22 cellular contexts compared by ENCODE assay signal in genomic region chr9:96498796-96499195, GRCh38.
"Had no signal": no experiment of that assay in that cellular context is flagged by ENCODE, and none has a peak within 500 bp of the region (broad histone marks: within the 10 kb centered on the region; RNA-seq: fewer than 3 reads in every experiment).

No MANE protein-coding gene starts in this region.

- DNase-seq: activated CD4-positive, alpha-beta T cell treated with anti-CD3 and anti-CD28 coated beads, Interleukin-2, amount 50 U/mL, for 1 hour; activated CD8-positive, alpha-beta T cell treated with anti-CD3 and anti-CD28 coated beads, Interleukin-2, amount 10 ng/mL, durations not matched to agents 7 days and 5 days; activated gamma-delta T cell treated with Interleukin-2 at 50 U/mL for 16 hours; aorta; brain microvascular endothelial cell; colonic mucosa; heart left ventricle; lower lobe of right lung; naive B cell; sigmoid colon; stimulated activated CD4-positive, alpha-beta T cell treated with anti-CD3 and anti-CD28 coated beads, Interleukin-15, amount 100 ng/mL, for 24 hours; stimulated activated CD8-positive, alpha-beta memory T cell treated with anti-CD3 and anti-CD28 coated beads, Interleukin-4, amount 100 ng/mL, for 48 hours; stimulated activated naive CD4-positive, alpha-beta T cell had no signal

- H3K27me3 Mint-ChIP-seq: activated naive CD4-positive, alpha-beta T cell treated with anti-CD3 and anti-CD28 coated beads, Interleukin-2, amount 50 U/mL, for 24 hours; central memory CD8-positive, alpha-beta T cell had no signal

- H3K9me3 Mint-ChIP-seq: activated naive CD4-positive, alpha-beta T cell treated with anti-CD3 and anti-CD28 coated beads, Interleukin-2, amount 50 U/mL, for 24 hours; central memory CD8-positive, alpha-beta T cell; naive B cell; neural crest cell had no signal

- H3K27ac Mint-ChIP-seq: activated CD8-positive, alpha-beta T cell treated with anti-CD3 and anti-CD28 coated beads, Interleukin-2, amount 10 ng/mL, durations not matched to agents 7 days and 5 days; activated naive CD4-positive, alpha-beta T cell treated with anti-CD3 and anti-CD28 coated beads, Interleukin-2, amount 50 U/mL, for 24 hours had no signal

- H3K4me2 ChIP-seq: smooth muscle cell had no signal

- H3K4me1 ChIP-seq: colonic mucosa, lower lobe of right lung, sigmoid colon had no signal

- H3K27me3 ChIP-seq: brain microvascular endothelial cell, colonic mucosa, gastroesophageal sphincter, heart left ventricle, sigmoid colon, upper lobe of left lung had no signal

- H3K9me3 ChIP-seq: colonic mucosa, gastroesophageal sphincter, heart left ventricle, lower lobe of right lung, sigmoid colon, upper lobe of left lung had no signal

- H3K27ac ChIP-seq: brain microvascular endothelial cell, colonic mucosa, epithelial cell of prostate, gastroesophageal sphincter, heart left ventricle, lower lobe of right lung, sigmoid colon, upper lobe of left lung had no signal

- H3K36me3 ChIP-seq: brain microvascular endothelial cell, colonic mucosa, upper lobe of left lung had no signal

- H3K4me3 Mint-ChIP-seq: activated CD8-positive, alpha-beta T cell treated with anti-CD3 and anti-CD28 coated beads, Interleukin-2, amount 10 ng/mL, durations not matched to agents 7 days and 5 days; activated naive CD4-positive, alpha-beta T cell treated with anti-CD3 and anti-CD28 coated beads, Interleukin-2, amount 50 U/mL, for 24 hours; central memory CD8-positive, alpha-beta T cell; naive B cell; neural crest cell had no signal

- H3K4me3 ChIP-seq: colonic mucosa, gastroesophageal sphincter, heart left ventricle, lower lobe of right lung, sigmoid colon, smooth muscle cell, upper lobe of left lung had no signal

- ATAC-seq: activated CD4-positive, CD25-positive, alpha-beta regulatory T cell treated with anti-CD3 and anti-CD28 coated beads, Interleukin-2, amount 50 U/mL, for 24 hours; activated CD8-positive, alpha-beta T cell treated with anti-CD3 and anti-CD28 coated beads, Interleukin-2, amount 10 ng/mL, durations not matched to agents 7 days and 5 days; gastroesophageal sphincter; left lobe of liver; lower lobe of right lung had no signal

- H3K4me1 Mint-ChIP-seq: activated naive CD4-positive, alpha-beta T cell treated with anti-CD3 and anti-CD28 coated beads, Interleukin-2, amount 50 U/mL, for 24 hours; central memory CD8-positive, alpha-beta T cell had no signal
